12 cellular contexts compared by ENCODE assay signal in genomic region chr6:42787018-42787611, GRCh38. TPM values are rescaled to one million over a fixed set of nuclear protein-coding genes. Genes with fewer than 3 reads are reported as not detected.
DNase-seq lines count a peak whose midpoint lies in the region; ATAC-seq and TF ChIP-seq lines count a peak whose summit lies in the region.
"Had no signal": no experiment of that assay in that cellular context is flagged by ENCODE, and none has a peak within 500 bp of the region (broad histone marks: within the 10 kb centered on the region; RNA-seq: fewer than 3 reads in every experiment).

No MANE protein-coding gene starts in this region.

- 98% methylated on average over 3 of the region's 4 CpGs for WGBS in mammary epithelial cell (ENCODE audit: low coverage, missing lambda C conversion rate)
- WGBS in upper lobe of left lung, 2 donors = 65 to 69% methylated on average over 4 of the region's 4 CpGs

- H3K9me3 ChIP-seq in breast epithelium (no peaks in the 10 kb centered on the region), mammary epithelial cell (replicated peaks; ENCODE audit: insufficient read depth, low read length) (no peaks in the 10 kb centered on the region), iPS-20b (ENCODE audit: insufficient read depth, low read depth, low read length) (no peaks in the 10 kb centered on the region), upper lobe of left lung (no peaks in the 10 kb centered on the region)
- H3K9me3 ChIP-seq: colonic mucosa had no signal

- H4K20me1 ChIP-seq in mammary epithelial cell (ENCODE audit: insufficient read depth, low read length) = no peaks in the 10 kb centered on the region

- dilution Hi-C loops in mammary epithelial cell (cut with HindIII; ENCODE audit: low sequenced_read_pairs) = loop anchor here (5.0 kb wide), 1 partner anchor 35 kb away; no protein-coding TSS in a partner anchor

- intact Hi-C loops in breast epithelium (cut with DNase I; ENCODE audit: low total_unique reads) (no loop called here), mammary epithelial cell (cut with micrococcal nuclease) (no loop called here)

- H3K36me3 ChIP-seq in breast epithelium = no peaks in the 10 kb centered on the region
- H3K36me3 ChIP-seq in mammary epithelial cell (ENCODE audit: insufficient read depth, low read length) = no peaks in the 10 kb centered on the region
- peaks cover 10% of the 10 kb centered on the region; the same call in 1 of the 2 replicates for H3K36me3 ChIP-seq in iPS-20b (ENCODE audit: insufficient read depth, low read depth, low read length)
- no peaks in the 10 kb centered on the region for H3K36me3 ChIP-seq in upper lobe of left lung
- H3K36me3 ChIP-seq: colonic mucosa had no signal

- TF ChIP-seq CTCF in breast epithelium (IDR thresholded peaks at IDR 0.05) (no peak), mammary epithelial cell (conservative IDR thresholded peaks at IDR 0.05 in 1 of 2, IDR thresholded peaks at IDR 0.05 in 1 of 2; ENCODE audit: extremely low read depth in 1 of 2, insufficient read depth in 1 of 2, low read depth in 1 of 2, low read length in 2 of 2) (no peak), upper lobe of left lung (IDR thresholded peaks at IDR 0.05) (no peak)

- H3K4me3 ChIP-seq in breast epithelium (peak overlapping the region in 1 of 3 donors; percentile 10), mammary epithelial cell (replicated peaks in 1 of 3; ENCODE audit: insufficient read depth in 1 of 3, low read depth in 2 of 3, low read length in 3 of 3) (no peak overlapping the region), iPS-20b (ENCODE audit: low read length) (peak overlapping the region; percentile 0; the same call in 1 of the 2 replicates), upper lobe of left lung (no peak overlapping the region)
- H3K4me3 ChIP-seq: colonic mucosa had no signal

- BruUV-seq in mammary epithelial cell (replicated peaks; lab: Mats Ljungman, UMichigan) = no TSS peak

- peak overlapping the region; percentile 76 to 100 for H3K27ac ChIP-seq in breast epithelium
- no peak overlapping the region for H3K27ac ChIP-seq in mammary epithelial cell (ENCODE audit: insufficient read depth, low read depth, low read length)
- H3K27ac ChIP-seq in iPS-20b (ENCODE audit: low read length) = no peak overlapping the region
- H3K27ac ChIP-seq in upper lobe of left lung = peak overlapping the region in 3 of 4 donors; percentile 35 to 100 (median 100)
- H3K27ac ChIP-seq: colonic mucosa had no signal

- TF ChIP-seq POLR2A in breast epithelium (IDR thresholded peaks at IDR 0.05) (no peak), upper lobe of left lung (IDR thresholded peaks at IDR 0.05) (no peak)

- ATAC-seq in upper lobe of left lung (ENCODE audit: low FRiP score in 2 of 2) (no peak), HG03095 (IDR thresholded peaks at IDR 0.05; ENCODE audit: unreplicated experiment) (no peak), HG03378 (IDR thresholded peaks at IDR 0.05; ENCODE audit: unreplicated experiment) (no peak)
- ATAC-seq: Panc1 had no signal

- H3K27me3 ChIP-seq in breast epithelium = no peaks in the 10 kb centered on the region
- H3K27me3 ChIP-seq in mammary epithelial cell (ENCODE audit: insufficient read depth, low read length) = no peaks in the 10 kb centered on the region
- H3K27me3 ChIP-seq in iPS-20b (ENCODE audit: insufficient read depth, low read length) = no peaks in the 10 kb centered on the region
- H3K27me3 ChIP-seq in upper lobe of left lung = no peaks in the 10 kb centered on the region
- H3K27me3 ChIP-seq: colonic mucosa had no signal

- TF ChIP-seq EP300 in upper lobe of left lung (IDR thresholded peaks at IDR 0.05) = no peak

- peaks cover 75% of the 10 kb centered on the region for H3K79me2 ChIP-seq in mammary epithelial cell (ENCODE audit: insufficient read depth, low read length)

- no peak for DNase-seq in breast epithelium (ENCODE audit: low spot score in 2 of 2)
- no peak for DNase-seq in mammary epithelial cell
- DNase-seq in NCI-H524 treated with DMSO at 0.1 percent for 48 hours (lab: John Stamatoyannopoulos, UW) = peak; percentile 98
- no peak for DNase-seq in upper lobe of left lung
- DNase-seq in NCI-H2196 treated with DMSO at 0.1 percent for 48 hours (lab: John Stamatoyannopoulos, UW; ENCODE audit: unreplicated experiment) = no peak
- DNase-seq: activated naive CD4-positive, alpha-beta T cell treated with anti-CD3 and anti-CD28 coated beads, Interleukin-2, amount 50 U/mL, for 16 hours; colonic mucosa; naive B cell had no signal

- H3K4me2 ChIP-seq in mammary epithelial cell (ENCODE audit: insufficient read depth, low read depth, low read length) = no peak overlapping the region

- in situ Hi-C loops in mammary epithelial cell (cut with MboI; ENCODE audit: low sequenced_read_pairs in 2 of 2) = no loop called here

- H3K9ac ChIP-seq in mammary epithelial cell (ENCODE audit: insufficient read depth, low read length) (no peak overlapping the region), iPS-20b (ENCODE audit: low read depth, low read length) (peak overlapping the region; percentile 2; the same call in 1 of the 2 replicates)

- CTCF ChIA-PET in mammary epithelial cell (lab: Charles Lee; ENCODE audit: low non-redundant PET) = no interaction called here

- H3K4me1 ChIP-seq in breast epithelium (peaks cover 0 to 22% of the 10 kb centered on the region in 2 donors), mammary epithelial cell (ENCODE audit: insufficient read depth, low read length) (peaks cover 5% of the 10 kb centered on the region), iPS-20b (ENCODE audit: insufficient read depth, low read length) (peaks cover 39% of the 10 kb centered on the region; the same call in 1 of the 2 replicates), upper lobe of left lung (peaks cover 42 to 70% (median 58%) of the 10 kb centered on the region in 4 donors)

- H2AFZ ChIP-seq in mammary epithelial cell (ENCODE audit: low read depth, low read length) = no peak overlapping the region

RNA-seq across cellular contexts. Expression of gene BICRAL, which starts 5.3 kb away (rescaled TPM):
- total RNA-seq in breast epithelium = 10 to 100 TPM; 16.7 to 25.2 (median 16.8) TPM
- 1 to 10 TPM; 7.2 to 7.9 TPM for total RNA-seq in mammary epithelial cell
- polyA plus RNA-seq in mammary epithelial cell = 6.6 TPM
- 9.8 TPM for polyA minus RNA-seq in mammary epithelial cell
- 10 to 100 TPM; 11.1 to 23.8 (median 14.9) TPM for total RNA-seq in upper lobe of left lung

RNA-seq across cellular contexts. Expression of gene TBCC, which starts 41.2 kb away (rescaled TPM):
- total RNA-seq in breast epithelium (10 to 100 TPM; 21.3 to 27.7 (median 26.3) TPM), mammary epithelial cell (10 to 100 TPM; 13.5 to 27.8 TPM), upper lobe of left lung (10 to 100 TPM; 14.3 to 34.7 (median 24.2) TPM)
- polyA plus RNA-seq in mammary epithelial cell = 15.4 TPM
- polyA minus RNA-seq in mammary epithelial cell = 25.6 TPM

Comparison
In these comparisons a context has a peak if more than half of its experiments do, and no peak if none do; other contexts are left out.
1. H3K27ac ChIP-seq: peak in breast epithelium (2 of 2) and upper lobe of left lung (3 of 4); none in mammary epithelial cell (single experiment) and iPS-20b (single experiment).